In genomic region chr7:55641273-55641691, GRCh38 we compare ENCODE assay signal across 8 cellular contexts.
DNase-seq lines count a peak whose midpoint lies in the region; ATAC-seq and TF ChIP-seq lines count a peak whose summit lies in the region.

No MANE protein-coding gene starts in this region.

- no peak overlapping the region for H3K27ac Mint-ChIP-seq in central memory CD8-positive, alpha-beta T cell (ENCODE audit: low read depth)
- H3K27ac Mint-ChIP-seq in stimulated activated naive B cell treated with anti-CD40 and anti-IgM and Interleukin-4, amounts not matched to agents 10 μg/mL and 1 μg/mL and 100 μg/mL, for 72 hours, result no peak overlapping the region

- H3K27me3 Mint-ChIP-seq in central memory CD8-positive, alpha-beta T cell, result peaks cover 7% of the 10 kb centered on the region
- H3K27me3 Mint-ChIP-seq in stimulated activated naive B cell treated with anti-CD40 and anti-IgM and Interleukin-4, amounts not matched to agents 10 μg/mL and 1 μg/mL and 100 μg/mL, for 72 hours, result peaks cover 2 to 4% of the 10 kb centered on the region in 2 donors

- ATAC-seq in GM18511 (IDR thresholded peaks at IDR 0.05; ENCODE audit: unreplicated experiment) (peak; percentile 91), HG02885 (IDR thresholded peaks at IDR 0.05; ENCODE audit: poor library complexity, unreplicated experiment) (peak; percentile 88)
- ATAC-seq in central memory CD8-positive, alpha-beta T cell (replicated peaks; ENCODE audit: extremely low read depth, poor library complexity, severe bottlenecking), result peak; percentile 72
- ATAC-seq in stimulated activated naive B cell treated with anti-CD40 and anti-IgM and Interleukin-4, amounts not matched to agents 10 μg/mL and 1 μg/mL and 100 μg/mL, for 72 hours (replicated peaks), result peak; percentile 85 to 92

- H3K4me1 ChIP-seq in BE2C, result no peaks in the 10 kb centered on the region

- no peak overlapping the region for H3K4me3 Mint-ChIP-seq in central memory CD8-positive, alpha-beta T cell
- H3K4me3 Mint-ChIP-seq in stimulated activated naive B cell treated with anti-CD40 and anti-IgM and Interleukin-4, amounts not matched to agents 10 μg/mL and 1 μg/mL and 100 μg/mL, for 72 hours, result no peak overlapping the region

- H3K4me1 Mint-ChIP-seq in central memory CD8-positive, alpha-beta T cell, result peaks cover 10% of the 10 kb centered on the region
- H3K4me1 Mint-ChIP-seq in stimulated activated naive B cell treated with anti-CD40 and anti-IgM and Interleukin-4, amounts not matched to agents 10 μg/mL and 1 μg/mL and 100 μg/mL, for 72 hours, result peaks cover 0 to 2% of the 10 kb centered on the region in 2 donors

- H3K4me3 ChIP-seq in BE2C (ENCODE audit: low read depth, low read length), result no peak overlapping the region

- H3K36me3 ChIP-seq in BE2C, result no peaks in the 10 kb centered on the region

- peak; percentile 80 for TF ChIP-seq CTCF in BE2C (IDR thresholded peaks at IDR 0.05; ENCODE audit: low read depth, low read length)

- no peaks in the 10 kb centered on the region; the same call in 1 of the 2 replicates for H3K27me3 ChIP-seq in BE2C

- H3K9me3 ChIP-seq in BE2C, result no peaks in the 10 kb centered on the region

- DNase-seq in BE2C, result peak; percentile 38
- peak; percentile 49 for DNase-seq in NCI-H1417 treated with DMSO at 0.1 percent for 48 hours (lab: John Stamatoyannopoulos, UW)
- DNase-seq in SKM-1 (lab: John Stamatoyannopoulos, UW; ENCODE audit: unreplicated experiment), result peak; percentile 73
- DNase-seq in central memory CD8-positive, alpha-beta T cell (ENCODE audit: low spot score in 2 of 2), result no peak
- peak; percentile 85 for DNase-seq in kidney tubule cell (ENCODE audit: low spot score)
- DNase-seq in stimulated activated naive B cell treated with anti-CD40 and anti-IgM and Interleukin-4, amounts not matched to agents 10 μg/mL and 1 μg/mL and 100 μg/mL, for 72 hours, result peak; percentile 11

- peaks cover 2% of the 10 kb centered on the region for H3K36me3 Mint-ChIP-seq in central memory CD8-positive, alpha-beta T cell (ENCODE audit: insufficient read depth)
- peaks cover 0 to 2% of the 10 kb centered on the region in 2 donors for H3K36me3 Mint-ChIP-seq in stimulated activated naive B cell treated with anti-CD40 and anti-IgM and Interleukin-4, amounts not matched to agents 10 μg/mL and 1 μg/mL and 100 μg/mL, for 72 hours

- no peaks in the 10 kb centered on the region for H3K9me3 Mint-ChIP-seq in central memory CD8-positive, alpha-beta T cell
- peaks cover 0 to 3% of the 10 kb centered on the region in 2 donors for H3K9me3 Mint-ChIP-seq in stimulated activated naive B cell treated with anti-CD40 and anti-IgM and Interleukin-4, amounts not matched to agents 10 μg/mL and 1 μg/mL and 100 μg/mL, for 72 hours

Comparison
In these comparisons a context has a peak if more than half of its experiments do, and no peak if none do; other contexts are left out.
1. DNase-seq: peak in BE2C (single experiment), NCI-H1417 treated with DMSO at 0.1 percent for 48 hours (single experiment), SKM-1 (single experiment), kidney tubule cell (single experiment) and stimulated activated naive B cell treated with anti-CD40 and anti-IgM and Interleukin-4, amounts not matched to agents 10 μg/mL and 1 μg/mL and 100 μg/mL, for 72 hours (single experiment); none in central memory CD8-positive, alpha-beta T cell (0 of 2).
2. Peak in every context shown above with its lines, with median percentiles within 50 percentile points of each other: ATAC-seq.